ENCODE assay signal across 14 cellular contexts in the genomic region with DNA sequence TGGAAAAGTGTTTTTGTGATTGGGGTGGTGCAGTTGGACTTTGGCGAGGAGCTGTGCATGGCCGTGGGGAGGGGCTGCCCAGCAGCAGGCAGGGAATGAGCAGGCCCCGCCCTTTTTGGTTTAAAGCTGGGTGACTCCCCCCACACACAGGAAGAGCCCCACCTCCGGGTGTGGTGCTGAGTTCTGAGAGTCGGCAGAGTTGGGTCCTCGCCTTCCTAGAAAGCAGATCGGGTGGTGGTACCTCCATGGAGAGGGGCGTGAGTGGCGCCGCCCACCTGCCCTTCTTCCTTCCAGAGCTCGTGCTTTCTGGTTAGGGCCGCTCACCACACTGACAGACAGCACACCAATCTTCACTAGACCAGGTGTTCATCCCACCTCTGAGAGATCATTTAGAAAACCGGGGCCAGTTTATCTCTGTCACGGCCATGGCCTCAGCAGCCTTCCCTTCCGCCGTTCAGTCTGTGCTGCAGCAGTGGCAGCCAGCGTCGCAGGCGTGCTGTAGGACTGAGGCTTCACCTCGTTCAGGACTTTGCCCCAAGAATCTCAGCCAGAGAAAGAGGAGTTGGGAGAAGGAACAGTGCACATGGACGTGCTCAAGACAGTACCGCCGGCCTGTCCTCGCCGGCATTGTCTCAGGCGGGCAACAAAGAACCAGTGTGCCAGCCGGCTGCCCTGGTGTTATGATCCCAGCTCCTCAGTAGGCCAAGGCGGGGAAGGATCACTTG.
DNase-seq lines count a peak whose midpoint lies in the region; ATAC-seq and TF ChIP-seq lines count a peak whose summit lies in the region.
"Had no signal": no experiment of that assay in that cellular context is flagged by ENCODE, and none has a peak within 500 bp of the region (broad histone marks: within the 10 kb centered on the region; RNA-seq: fewer than 3 reads in every experiment).

No MANE protein-coding gene starts in this region.

- H3K36me3 ChIP-seq in Peyer's patch (no peaks in the 10 kb centered on the region), PC-9 (ENCODE audit: low read depth) (no peaks in the 10 kb centered on the region)

- H3K36me3 Mint-ChIP-seq in effector memory CD8-positive, alpha-beta T cell (ENCODE audit: insufficient read depth): peaks cover 10% of the 10 kb centered on the region

- TF ChIP-seq CTCF in Peyer's patch (IDR thresholded peaks at IDR 0.05): no peak
- TF ChIP-seq CTCF in PC-9 (conservative IDR thresholded peaks at IDR 0.05): no peak

- H3K4me2 ChIP-seq in PC-9: no peak overlapping the region

- no peaks in the 10 kb centered on the region for H3K9me3 Mint-ChIP-seq in effector memory CD8-positive, alpha-beta T cell

- peak; percentile 85 for ATAC-seq in effector memory CD8-positive, alpha-beta T cell (replicated peaks)
- ATAC-seq: HCT116 had no signal

- peak overlapping the region; percentile 44 to 65 for H3K4me3 Mint-ChIP-seq in effector memory CD8-positive, alpha-beta T cell

- CTCF ChIA-PET in PC-9 (lab: Charles Lee): no interaction called here

- H3K9me3 ChIP-seq in Peyer's patch: no peaks in the 10 kb centered on the region
- no peaks in the 10 kb centered on the region for H3K9me3 ChIP-seq in PC-9 (ENCODE audit: insufficient read depth, low read depth)
- H3K9me3 ChIP-seq: suprapubic skin had no signal

- H3K27me3 ChIP-seq in Peyer's patch (no peaks in the 10 kb centered on the region), PC-9 (ENCODE audit: insufficient read depth, low read depth) (no peaks in the 10 kb centered on the region)
- H3K27me3 ChIP-seq: dorsolateral prefrontal cortex, suprapubic skin had no signal

- intact Hi-C loops in PC-9 (cut with micrococcal nuclease; ENCODE audit: unreplicated experiment): no loop called here

- no peaks in the 10 kb centered on the region for H3K9me2 ChIP-seq in PC-9 (ENCODE audit: insufficient read depth)

- peak in 1 of 2 donors; percentile 10 for TF ChIP-seq POLR2A in Peyer's patch (IDR thresholded peaks at IDR 0.05)

- H3K4me1 ChIP-seq in Peyer's patch (peaks cover 0 to 10% (median 6%) of the 10 kb centered on the region in 4 donors), PC-9 (replicated peaks; ENCODE audit: insufficient read depth) (no peaks in the 10 kb centered on the region)
- H3K4me1 ChIP-seq: suprapubic skin had no signal

- H3F3A ChIP-seq in PC-9 (ENCODE audit: insufficient read depth, low read depth): no peaks in the 10 kb centered on the region

- no peaks in the 10 kb centered on the region for H3K27me3 Mint-ChIP-seq in effector memory CD8-positive, alpha-beta T cell

- H3K27ac Mint-ChIP-seq in effector memory CD8-positive, alpha-beta T cell: peak overlapping the region; percentile 44 to 88

- H4K20me1 ChIP-seq in PC-9 (ENCODE audit: insufficient read depth): no peaks in the 10 kb centered on the region

- no peak overlapping the region for H2AFZ ChIP-seq in PC-9

- no peak overlapping the region for H3K4me3 ChIP-seq in Peyer's patch
- no peak overlapping the region for H3K4me3 ChIP-seq in PC-9
- H3K4me3 ChIP-seq: dorsolateral prefrontal cortex, suprapubic skin had no signal

- POLR2A ChIA-PET in PC-9 (lab: Charles Lee; ENCODE audit: unreplicated experiment): interaction anchor here (0.5 kb wide), 1 partner anchor 754 kb away, joined by 5 read pairs; no protein-coding TSS in a partner anchor

- BruUV-seq in PC-9 (replicated peaks; lab: Mats Ljungman, UMichigan): no TSS peak

- H3K4me1 Mint-ChIP-seq in effector memory CD8-positive, alpha-beta T cell (ENCODE audit: low read depth in 2 of 2): peaks cover 14 to 32% of the 10 kb centered on the region in 2 donors

- DNase-seq in Peyer's patch: peak; percentile 31 to 74 (median 73)
- DNase-seq in activated CD8-positive, alpha-beta memory T cell treated with anti-CD3 and anti-CD28 coated beads for 4 hours (ENCODE audit: low read depth in 2 of 2): peak; percentile 27 to 49
- DNase-seq in effector memory CD8-positive, alpha-beta T cell: no peak
- DNase-seq in stimulated activated CD8-positive, alpha-beta memory T cell treated with anti-CD3 and anti-CD28 coated beads, Interleukin-15, amount 100 ng/mL, for 4 hours (ENCODE audit: low read depth in 2 of 2): peak; percentile 56 to 62
- no peak for DNase-seq in PC-9
- no peak for DNase-seq in iPS-NIHi11 (ENCODE audit: low spot score)
- no peak for DNase-seq in NCI-H82 (lab: John Stamatoyannopoulos, UW)
- DNase-seq in A172 (ENCODE audit: low spot score): no peak
- DNase-seq: COR-L47, NCI-H446 treated with DMSO at 0.1 percent for 48 hours, T-helper 9 cell had no signal

- H3K27ac ChIP-seq in Peyer's patch (peak overlapping the region in 2 of 4 donors; percentile 44 to 67), PC-9 (no peak overlapping the region)
- H3K27ac ChIP-seq: suprapubic skin had no signal

- no peaks in the 10 kb centered on the region for H3K79me2 ChIP-seq in PC-9 (ENCODE audit: low read depth)

Comparison
In these comparisons a context has a peak if more than half of its experiments do, and no peak if none do; other contexts are left out.
1. DNase-seq: peak in Peyer's patch (3 of 3), activated CD8-positive, alpha-beta memory T cell treated with anti-CD3 and anti-CD28 coated beads for 4 hours (2 of 2) and stimulated activated CD8-positive, alpha-beta memory T cell treated with anti-CD3 and anti-CD28 coated beads, Interleukin-15, amount 100 ng/mL, for 4 hours (2 of 2); none in effector memory CD8-positive, alpha-beta T cell (0 of 3), PC-9 (0 of 2), iPS-NIHi11 (single experiment), NCI-H82 (single experiment) and A172 (single experiment).